In genomic region chr2:6927753-6928152, GRCh38 we compare ENCODE assay signal across 11 cellular contexts.
"Had no signal": no experiment of that assay in that cellular context is flagged by ENCODE, and none has a peak within 500 bp of the region (broad histone marks: within the 10 kb centered on the region; RNA-seq: fewer than 3 reads in every experiment).

No MANE protein-coding gene starts in this region.

- ATAC-seq: activated CD8-positive, alpha-beta memory T cell treated with anti-CD3 and anti-CD28 coated beads, Interleukin-2, amount 10 ng/mL, durations not matched to agents 7 days and 5 days; esophagus mucosa had no signal

- H3K27ac Mint-ChIP-seq: activated CD8-positive, alpha-beta memory T cell treated with anti-CD3 and anti-CD28 coated beads, Interleukin-2, amount 10 ng/mL, durations not matched to agents 7 days and 5 days had no signal

- H3K27ac ChIP-seq: skin epidermis, suprapubic skin had no signal

- H3K36me3 ChIP-seq: suprapubic skin had no signal

- H3K9me3 Mint-ChIP-seq: type B pancreatic cell had no signal

- H3K4me3 Mint-ChIP-seq: activated CD8-positive, alpha-beta memory T cell treated with anti-CD3 and anti-CD28 coated beads, Interleukin-2, amount 10 ng/mL, durations not matched to agents 7 days and 5 days; activated T-cell treated with anti-CD3 and anti-CD28 coated beads, Interleukin-2, amount 50 U/mL, for 24 hours; stimulated activated naive CD8-positive, alpha-beta T cell treated with anti-CD3 and anti-CD28 coated beads, Interleukin-15, Interleukin-2, amounts not matched to agents 100 ng/mL and 50 ng/mL, for 24 hours; type B pancreatic cell had no signal

- H3K4me3 ChIP-seq: skin epidermis, suprapubic skin had no signal

- H3K27me3 Mint-ChIP-seq: activated CD8-positive, alpha-beta memory T cell treated with anti-CD3 and anti-CD28 coated beads, Interleukin-2, amount 10 ng/mL, durations not matched to agents 7 days and 5 days; activated T-cell treated with anti-CD3 and anti-CD28 coated beads, Interleukin-2, amount 50 U/mL, for 24 hours; stimulated activated naive CD8-positive, alpha-beta T cell treated with anti-CD3 and anti-CD28 coated beads, Interleukin-15, Interleukin-2, amounts not matched to agents 100 ng/mL and 50 ng/mL, for 24 hours; type B pancreatic cell had no signal

- H3K27me3 ChIP-seq: suprapubic skin had no signal

- DNase-seq: activated CD4-positive, alpha-beta T cell treated with anti-CD3 and anti-CD28 coated beads, Interleukin-2, amount 50 U/mL, for 48 hours; activated CD4-positive, CD25-positive, alpha-beta regulatory T cell treated with anti-CD3 and anti-CD28 coated beads, Interleukin-2, amount 50 U/mL, for 72 hours; activated naive CD4-positive, alpha-beta T cell treated with anti-CD3 and anti-CD28 coated beads, Interleukin-2, amount 50 U/mL, for 16 hours; activated T-cell treated with anti-CD3 and anti-CD28 coated beads, Interleukin-2, amount 50 U/mL, for 24 hours; glutamatergic neuron had no signal

- H3K9me3 ChIP-seq: suprapubic skin had no signal
